Comparison of ENCODE assay signal across 22 cellular contexts in genomic region chr4:89757154-89757723, GRCh38.
DNase-seq lines count a peak whose midpoint lies in the region; ATAC-seq and TF ChIP-seq lines count a peak whose summit lies in the region.
"Had no signal": no experiment of that assay in that cellular context is flagged by ENCODE, and none has a peak within 500 bp of the region (broad histone marks: within the 10 kb centered on the region; RNA-seq: fewer than 3 reads in every experiment).

No MANE protein-coding gene starts in this region.

- H3K36me3 ChIP-seq in WERI-Rb-1 (no peaks in the 10 kb centered on the region), prostate gland (no peaks in the 10 kb centered on the region)
- H3K36me3 ChIP-seq: adrenal gland, vagina had no signal

- no peak for ATAC-seq in GM21360 (IDR thresholded peaks at IDR 0.05; ENCODE audit: unreplicated experiment)
- ATAC-seq: foreskin keratinocyte had no signal

- TF ChIP-seq CTCF in WERI-Rb-1 (IDR thresholded peaks at IDR 0.05; ENCODE audit: low read depth, low read length) = no peak
- TF ChIP-seq CTCF in prostate gland (IDR thresholded peaks at IDR 0.05) = no peak

- DNase-seq in NCI-H1436 (lab: John Stamatoyannopoulos, UW) (peak; percentile 36), NCI-H1436 treated with DMSO at 0.1 percent for 48 hours (lab: John Stamatoyannopoulos, UW) (no peak), NCI-H2171 treated with DMSO at 0.1 percent for 48 hours (lab: John Stamatoyannopoulos, UW) (peak; percentile 78), WERI-Rb-1 (peak; percentile 39), prostate gland (ENCODE audit: low spot score) (peak; percentile 16), mesenteric fat pad (ENCODE audit: low spot score) (no peak), SIG-M5 (lab: John Stamatoyannopoulos, UW) (no peak)
- DNase-seq: activated CD4-positive, alpha-beta T cell treated with anti-CD3 and anti-CD28 coated beads, Interleukin-2, amount 50 U/mL, for 1 hour; activated CD8-positive, alpha-beta memory T cell treated with anti-CD3 and anti-CD28 coated beads, Interleukin-2, amount 50 U/mL, for 48 hours; activated effector memory CD4-positive, alpha-beta T cell treated with anti-CD3 and anti-CD28 coated beads, Interleukin-2, amount 50 U/mL, for 16 hours; adrenal gland; Caco-2; dorsolateral prefrontal cortex; foreskin keratinocyte; kidney; NCI-H2029 treated with DMSO at 0.1 percent for 48 hours; NK-92 treated with Interleukin-12 subunit alpha and Interleukin-12 subunit beta, amount 100 ng/mL, for 24 hours; stimulated activated CD4-positive, alpha-beta T cell treated with anti-CD3 and anti-CD28 coated beads, Interleukin-4, amount 100 ng/mL, for 1 hour had no signal

- intact Hi-C loops in prostate gland (cut with DNase I) = no loop called here

- H3K27me3 ChIP-seq in WERI-Rb-1 (ENCODE audit: insufficient read depth, low read depth, severe bottlenecking) = no peaks in the 10 kb centered on the region
- no peaks in the 10 kb centered on the region for H3K27me3 ChIP-seq in prostate gland (replicated peaks; ENCODE audit: insufficient read depth)
- H3K27me3 ChIP-seq: adrenal gland, dorsolateral prefrontal cortex, foreskin keratinocyte, vagina had no signal

- WGBS in prostate gland = 12% methylated on average over 4 of the region's 4 CpGs

- no peak for TF ChIP-seq POLR2A in prostate gland (IDR thresholded peaks at IDR 0.05)

- H3K27ac ChIP-seq in WERI-Rb-1 = peak overlapping the region; percentile 11
- no peak overlapping the region for H3K27ac ChIP-seq in prostate gland
- H3K27ac ChIP-seq: adrenal gland, epithelial cell of prostate, foreskin keratinocyte, vagina had no signal

- H3K4me1 ChIP-seq in prostate gland (replicated peaks) = no peaks in the 10 kb centered on the region

- H3K4me3 ChIP-seq in WERI-Rb-1 (ENCODE audit: low read depth, low read length) (no peak overlapping the region), prostate gland (no peak overlapping the region)
- H3K4me3 ChIP-seq: adrenal gland, dorsolateral prefrontal cortex, skin epidermis, vagina had no signal

- H3K9me3 ChIP-seq in WERI-Rb-1 (ENCODE audit: severe bottlenecking) = no peaks in the 10 kb centered on the region
- H3K9me3 ChIP-seq in prostate gland = no peaks in the 10 kb centered on the region
- H3K9me3 ChIP-seq: adrenal gland, Caco-2, vagina had no signal

Comparison
In these comparisons a context has a peak if more than half of its experiments do, and no peak if none do; other contexts are left out.
1. DNase-seq: peak in NCI-H1436 (single experiment), NCI-H2171 treated with DMSO at 0.1 percent for 48 hours (single experiment), WERI-Rb-1 (single experiment) and prostate gland (single experiment); none in NCI-H1436 treated with DMSO at 0.1 percent for 48 hours (single experiment), mesenteric fat pad (single experiment) and SIG-M5 (single experiment).